ENCODE assay signal across 10 cellular contexts in genomic region chr16:73020409-73020884, GRCh38. TPM values are rescaled to one million over a fixed set of nuclear protein-coding genes. Genes with fewer than 3 reads are reported as not detected.
DNase-seq lines count a peak whose midpoint lies in the region; ATAC-seq and TF ChIP-seq lines count a peak whose summit lies in the region.
"Had no signal": no experiment of that assay in that cellular context is flagged by ENCODE, and none has a peak within 500 bp of the region (broad histone marks: within the 10 kb centered on the region; RNA-seq: fewer than 3 reads in every experiment).

No MANE protein-coding gene starts in this region.

- H3K27me3 Mint-ChIP-seq in CD8-positive, alpha-beta memory T cell = no peaks in the 10 kb centered on the region

- H3K36me3 Mint-ChIP-seq in CD8-positive, alpha-beta memory T cell = no peaks in the 10 kb centered on the region

- no peaks in the 10 kb centered on the region for H3K9me3 ChIP-seq in CD8-positive, alpha-beta memory T cell (ENCODE audit: low read length)
- no peaks in the 10 kb centered on the region for H3K9me3 ChIP-seq in ovary
- H3K9me3 ChIP-seq: esophagus squamous epithelium had no signal

- H3K36me3 ChIP-seq in CD8-positive, alpha-beta memory T cell (ENCODE audit: insufficient read depth, low read length) = no peaks in the 10 kb centered on the region
- no peaks in the 10 kb centered on the region for H3K36me3 ChIP-seq in ovary
- H3K36me3 ChIP-seq: esophagus squamous epithelium had no signal

- no peaks in the 10 kb centered on the region for H3K27me3 ChIP-seq in CD8-positive, alpha-beta memory T cell (ENCODE audit: insufficient read depth, low read length, poor library complexity, severe bottlenecking)
- H3K27me3 ChIP-seq in ovary = no peaks in the 10 kb centered on the region
- H3K27me3 ChIP-seq: esophagus squamous epithelium had no signal

- POLR2A ChIA-PET in CD8-positive, alpha-beta memory T cell (lab: Charles Lee) = no interaction called here

- peaks cover 0 to 6% (median 0%) of the 10 kb centered on the region in 5 donors for H3K9me3 Mint-ChIP-seq in CD8-positive, alpha-beta memory T cell

- H3K4me3 Mint-ChIP-seq in CD8-positive, alpha-beta memory T cell = no peak overlapping the region

- no peaks in the 10 kb centered on the region for H3K4me1 ChIP-seq in CD8-positive, alpha-beta memory T cell (ENCODE audit: insufficient read depth, low read length)
- H3K4me1 ChIP-seq in ovary (ENCODE audit: insufficient read depth) = peaks cover 15% of the 10 kb centered on the region

- no peaks in the 10 kb centered on the region for H3K4me1 Mint-ChIP-seq in CD8-positive, alpha-beta memory T cell

- 54 to 71% (median 61%) methylated on average over 12 of the region's 12 CpGs for WGBS in ovary, 3 donors

- H3K4me3 ChIP-seq in NB4 (ENCODE audit: low read depth, low read length) (no peak overlapping the region), coronary artery (peak overlapping the region; percentile 58), ovary (no peak overlapping the region)
- no peak overlapping the region for H3K4me3 ChIP-seq in CD8-positive, alpha-beta memory T cell (ENCODE audit: low read length)
- H3K4me3 ChIP-seq: esophagus squamous epithelium had no signal

- no peak for ATAC-seq in HG02798 (IDR thresholded peaks at IDR 0.05; ENCODE audit: poor library complexity, unreplicated experiment)

- no peak for TF ChIP-seq EP300 in ovary (IDR thresholded peaks at IDR 0.05)

- CTCF ChIA-PET in CD8-positive, alpha-beta memory T cell (lab: Charles Lee) = no interaction called here

- intact Hi-C loops in ovary (cut with DNase I) = no loop called here

- TF ChIP-seq CTCF in AG09319 (IDR thresholded peaks at IDR 0.05; ENCODE audit: low read depth, low read length) (no peak), NB4 (IDR thresholded peaks at IDR 0.05; ENCODE audit: low read depth, low read length) (no peak), coronary artery (IDR thresholded peaks at IDR 0.05) (no peak), ovary (IDR thresholded peaks at IDR 0.05) (no peak)

- DNase-seq in AG09319 (ENCODE audit: extremely low read depth, low read depth) = peak; percentile 88
- peak; percentile 40 for DNase-seq in NB4 (ENCODE audit: low read depth)
- DNase-seq in coronary artery (ENCODE audit: low spot score) = peak; percentile 88
- peak; percentile 56 for DNase-seq in midbrain (lab: John Stamatoyannopoulos, UW)
- no peak for DNase-seq in CD8-positive, alpha-beta memory T cell
- DNase-seq in stimulated activated CD4-positive, alpha-beta T cell treated with anti-CD3 and anti-CD28 coated beads, Interleukin-4, amount 100 ng/mL, for 4 hours = no peak
- DNase-seq in ovary = no peak
- DNase-seq: esophagus squamous epithelium, NCI-H526 treated with DMSO at 0.1 percent for 48 hours had no signal

- TF ChIP-seq POLR2A in NB4 (IDR thresholded peaks at IDR 0.05; ENCODE audit: extremely low read depth, insufficient read length) (no peak), ovary (IDR thresholded peaks at IDR 0.05) (no peak)

- H3K27ac Mint-ChIP-seq in CD8-positive, alpha-beta memory T cell = no peak overlapping the region

- peak overlapping the region; percentile 79 to 89 for H3K27ac ChIP-seq in coronary artery
- H3K27ac ChIP-seq in CD8-positive, alpha-beta memory T cell (ENCODE audit: low read depth, low read length) = no peak overlapping the region
- no peak overlapping the region for H3K27ac ChIP-seq in ovary

RNA-seq across cellular contexts. Expression of gene ZFHX3, which starts 27.5 kb away (rescaled TPM):
- under 1 TPM; 0.20 to 0.22 TPM for total RNA-seq in CD8-positive, alpha-beta memory T cell
- 0.13 TPM for polyA plus RNA-seq in CD8-positive, alpha-beta memory T cell
- total RNA-seq in ovary = 10 to 100 TPM in 5 of 7 donors, 1 to 10 TPM in 2; 5.5 to 17.6 (median 12.6) TPM
- 1 to 10 TPM; 3.4 to 6.5 TPM for polyA plus RNA-seq in ovary

Comparison
In these comparisons a context has a peak if more than half of its experiments do, and no peak if none do; other contexts are left out.
1. DNase-seq: peak in AG09319 (single experiment), NB4 (single experiment), coronary artery (single experiment) and midbrain (single experiment); none in CD8-positive, alpha-beta memory T cell (0 of 5), stimulated activated CD4-positive, alpha-beta T cell treated with anti-CD3 and anti-CD28 coated beads, Interleukin-4, amount 100 ng/mL, for 4 hours (0 of 2) and ovary (0 of 5).
2. H3K27ac ChIP-seq: peak in coronary artery (2 of 2); none in CD8-positive, alpha-beta memory T cell (single experiment) and ovary (0 of 2).
3. RNA of gene ZFHX3, which starts 27.5 kb away (total RNA-seq): 5.5 to 17.6 TPM in ovary; 0.20 to 0.22 TPM in CD8-positive, alpha-beta memory T cell; every median in the first group is over 4 times any median in the second.